11 cellular contexts compared by ENCODE assay signal in the genomic region with DNA sequence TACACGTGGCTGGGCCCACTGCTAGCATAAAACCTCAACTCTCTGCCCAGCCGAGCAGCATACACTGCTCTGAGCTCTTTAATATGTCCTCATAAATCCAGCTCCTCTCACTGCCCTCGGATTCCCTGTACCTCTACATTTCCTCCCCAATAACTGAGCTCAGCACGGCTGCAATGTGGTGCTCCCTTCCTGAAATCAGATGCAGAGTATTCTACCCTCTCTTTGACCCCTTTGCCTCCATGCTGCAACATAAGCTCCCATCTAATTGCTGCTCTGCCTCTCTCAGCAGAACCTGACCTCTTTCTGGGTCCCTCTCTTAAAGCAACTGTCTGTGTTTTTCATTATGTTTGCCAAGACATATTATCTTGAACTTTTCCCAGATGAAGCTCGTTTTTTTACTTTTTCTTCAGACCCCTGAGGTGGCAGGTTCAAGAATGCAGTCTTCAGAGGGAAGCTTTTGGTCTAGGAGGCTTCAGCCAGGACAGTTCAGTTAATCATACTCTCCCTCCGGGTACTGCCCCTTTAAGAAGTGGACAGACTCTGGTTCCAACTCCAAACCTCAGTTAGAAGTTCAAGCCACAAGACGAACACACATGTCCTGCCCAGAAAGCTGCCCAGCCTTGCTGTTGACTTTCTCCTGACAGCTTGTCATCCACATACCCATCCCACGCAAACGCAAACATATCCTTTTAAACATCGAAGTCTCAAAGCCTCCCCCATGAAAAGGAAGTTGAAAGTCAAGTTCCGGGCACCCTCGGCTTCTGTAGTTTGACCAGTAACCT.
A peak's percentile ranks its signal among the peaks of the same experiment; 100 is the strongest.
DNase-seq lines count a peak whose midpoint lies in the region; ATAC-seq and TF ChIP-seq lines count a peak whose summit lies in the region.
"Had no signal": no experiment of that assay in that cellular context is flagged by ENCODE, and none has a peak within 500 bp of the region (broad histone marks: within the 10 kb centered on the region; RNA-seq: fewer than 3 reads in every experiment).

No MANE protein-coding gene starts in this region.

- CTCF ChIA-PET in CD8-positive, alpha-beta memory T cell (lab: Charles Lee): no interaction called here

- H3K9me3 Mint-ChIP-seq in nephron progenitor cell: no peaks in the 10 kb centered on the region
- H3K9me3 Mint-ChIP-seq in CD8-positive, alpha-beta memory T cell: no peaks in the 10 kb centered on the region

- H3K4me1 ChIP-seq in upper lobe of right lung: no peaks in the 10 kb centered on the region
- no peaks in the 10 kb centered on the region for H3K4me1 ChIP-seq in CD8-positive, alpha-beta memory T cell (ENCODE audit: insufficient read depth, low read length)

- H3K36me3 Mint-ChIP-seq in nephron progenitor cell (ENCODE audit: low read depth): no peaks in the 10 kb centered on the region
- no peaks in the 10 kb centered on the region for H3K36me3 Mint-ChIP-seq in CD8-positive, alpha-beta memory T cell

- H3K27ac Mint-ChIP-seq in nephron progenitor cell: peak overlapping the region; percentile 64
- H3K27ac Mint-ChIP-seq in CD8-positive, alpha-beta memory T cell: peak overlapping the region in 2 of 8 donors; percentile 37 to 67

- no peaks in the 10 kb centered on the region for H3K36me3 ChIP-seq in upper lobe of right lung
- H3K36me3 ChIP-seq in CD8-positive, alpha-beta memory T cell (ENCODE audit: insufficient read depth, low read length): no peaks in the 10 kb centered on the region

- DNase-seq in NCI-H2227 treated with DMSO at 0.1 percent for 48 hours (lab: John Stamatoyannopoulos, UW) (peak; percentile 33), NCI-H2227 (lab: John Stamatoyannopoulos, UW; ENCODE audit: unreplicated experiment) (no peak), fibroblast of mammary gland (ENCODE audit: low read depth) (peak; percentile 39), nephron progenitor cell (peak; percentile 27), upper lobe of right lung (no peak), SHP77 (lab: John Stamatoyannopoulos, UW) (no peak)
- no peak for DNase-seq in CD8-positive, alpha-beta memory T cell
- DNase-seq: stimulated activated CD4-positive, alpha-beta T cell treated with anti-CD3 and anti-CD28 coated beads, Interleukin-15, amount 100 ng/mL, for 24 hours; stimulated activated naive CD8-positive, alpha-beta T cell treated with anti-CD3 and anti-CD28 coated beads, Interleukin-15, Interleukin-2, amounts not matched to agents 100 U/mL and 50 U/mL, for 24 hours had no signal

- no peaks in the 10 kb centered on the region for H3K27me3 ChIP-seq in upper lobe of right lung
- no peaks in the 10 kb centered on the region for H3K27me3 ChIP-seq in CD8-positive, alpha-beta memory T cell (ENCODE audit: insufficient read depth, low read length, poor library complexity, severe bottlenecking)

- POLR2A ChIA-PET in CD8-positive, alpha-beta memory T cell (lab: Charles Lee): no interaction called here

- peak overlapping the region; percentile 33 for H3K27ac ChIP-seq in upper lobe of right lung
- H3K27ac ChIP-seq in CD8-positive, alpha-beta memory T cell (ENCODE audit: low read depth, low read length): no peak overlapping the region

- H3K27me3 Mint-ChIP-seq in nephron progenitor cell (ENCODE audit: low read depth, poor library complexity): peaks cover 3% of the 10 kb centered on the region
- peaks cover 3 to 66% of the 10 kb centered on the region in 2 donors for H3K27me3 Mint-ChIP-seq in CD8-positive, alpha-beta memory T cell

- intact Hi-C loops in upper lobe of right lung (cut with DNase I): no loop called here

- ATAC-seq in upper lobe of right lung: no peak
- ATAC-seq in HG03039 (IDR thresholded peaks at IDR 0.05; ENCODE audit: unreplicated experiment): no peak
- ATAC-seq: stimulated activated naive CD8-positive, alpha-beta T cell treated with anti-CD3 and anti-CD28 coated beads, Interleukin-15, Interleukin-2, amounts not matched to agents 100 U/mL and 50 U/mL, for 24 hours had no signal

- peak overlapping the region; percentile 61 for H3K4me3 Mint-ChIP-seq in nephron progenitor cell
- H3K4me3 Mint-ChIP-seq in CD8-positive, alpha-beta memory T cell: no peak overlapping the region

- H3K9me3 ChIP-seq in upper lobe of right lung: no peaks in the 10 kb centered on the region
- H3K9me3 ChIP-seq in CD8-positive, alpha-beta memory T cell (ENCODE audit: low read length): no peaks in the 10 kb centered on the region

- TF ChIP-seq CTCF in fibroblast of mammary gland (conservative IDR thresholded peaks at IDR 0.05; ENCODE audit: control insufficient read depth, insufficient read depth, low read depth, low read length) (no peak), nephron progenitor cell (IDR thresholded peaks at IDR 0.05) (no peak), upper lobe of right lung (IDR thresholded peaks at IDR 0.05) (no peak)

- H3K4me3 ChIP-seq in fibroblast of mammary gland (ENCODE audit: control insufficient read depth, low read depth, low read length): no peak overlapping the region
- peak overlapping the region; percentile 23 for H3K4me3 ChIP-seq in upper lobe of right lung
- H3K4me3 ChIP-seq in CD8-positive, alpha-beta memory T cell (ENCODE audit: low read length): no peak overlapping the region
- H3K4me3 ChIP-seq: lung had no signal

- H3K4me1 Mint-ChIP-seq in nephron progenitor cell: peaks cover 74% of the 10 kb centered on the region
- peaks cover 0 to 11% (median 11%) of the 10 kb centered on the region in 3 donors for H3K4me1 Mint-ChIP-seq in CD8-positive, alpha-beta memory T cell

Comparison
In these comparisons a context has a peak if more than half of its experiments do, and no peak if none do; other contexts are left out.
1. DNase-seq: peak in NCI-H2227 treated with DMSO at 0.1 percent for 48 hours (single experiment), fibroblast of mammary gland (single experiment) and nephron progenitor cell (single experiment); none in NCI-H2227 (single experiment), upper lobe of right lung (single experiment), CD8-positive, alpha-beta memory T cell (0 of 5) and SHP77 (0 of 2).